In genomic region chr4:57426779-57427395, GRCh38 we compare ENCODE assay signal across 8 cellular contexts.
A peak's percentile ranks its signal among the peaks of the same experiment; 100 is the strongest.
DNase-seq lines count a peak whose midpoint lies in the region; TF ChIP-seq lines count a peak whose summit lies in the region.

No MANE protein-coding gene starts in this region.

- no peak overlapping the region for H2AFZ ChIP-seq in SK-N-SH (ENCODE audit: low read depth)

- H2BK5ac ChIP-seq in mesendoderm (ENCODE audit: low read length) = no peak overlapping the region

- H3K9me3 Mint-ChIP-seq in endodermal cell (peaks cover 16% of the 10 kb centered on the region), type B pancreatic cell (peaks cover 15% of the 10 kb centered on the region)

- no peaks in the 10 kb centered on the region for H4K20me1 ChIP-seq in SK-N-SH (ENCODE audit: insufficient read depth)

- TF ChIP-seq EP300 in SK-N-SH (IDR thresholded peaks at IDR 0.05; ENCODE audit: borderline replicate concordance in 1 of 2, low read depth in 1 of 2, low read length in 1 of 2) = no peak

- no peak overlapping the region for H3K4me3 Mint-ChIP-seq in endodermal cell
- H3K4me3 Mint-ChIP-seq in type B pancreatic cell = peak overlapping the region; percentile 53

- POLR2A ChIA-PET in SK-N-SH (lab: Yijun Ruan, JAX) = no interaction called here

- no peak overlapping the region for H3K27ac ChIP-seq in SK-N-SH (ENCODE audit: low read depth in 2 of 2, low read length in 1 of 2)
- H3K27ac ChIP-seq in endodermal cell (ENCODE audit: low read depth, low read length) = no peak overlapping the region
- no peak overlapping the region for H3K27ac ChIP-seq in mesendoderm (ENCODE audit: low read depth, low read length)

- peak; percentile 9 for DNase-seq in activated T-cell treated with anti-CD3 and anti-CD28 coated beads for 24 hours (ENCODE audit: low read depth)
- DNase-seq in activated T-cell treated with anti-CD3 and anti-CD28 coated beads, Interleukin-2, amount 50 U/mL, for 1 hour = no peak
- peak; percentile 61 for DNase-seq in H4 (ENCODE audit: low spot score)
- peak; percentile 49 for DNase-seq in MG63
- peak; percentile 66 for DNase-seq in SK-N-SH
- peak; percentile 92 for DNase-seq in endodermal cell
- peak; percentile 90 for DNase-seq in mesendoderm
- DNase-seq in type B pancreatic cell (ENCODE audit: extremely low spot score, unreplicated experiment) = peak; percentile 81

- CTCF ChIA-PET in SK-N-SH (lab: Yijun Ruan, JAX) = interaction anchor here (0.5 to 5.0 kb wide), 36 partner anchors 9 to 1827 kb away, joined by 3 to 67 read pairs (median 3); no protein-coding TSS in a partner anchor

- no peaks in the 10 kb centered on the region for H3K79me1 ChIP-seq in mesendoderm (ENCODE audit: low read length)

- no peak overlapping the region for H4K8ac ChIP-seq in mesendoderm (ENCODE audit: low read depth, low read length)

- 6% methylated on average over 8 of the region's 11 CpGs for WGBS in SK-N-SH (ENCODE audit: low lambda C conversion rate)
- WGBS in endodermal cell (ENCODE audit: insufficient coverage in 1 of 2, insufficient read length in 1 of 2), 2 experiments = 22 to 53% methylated on average over 3 to 10 of the region's 11 CpGs
- WGBS in mesendoderm (ENCODE audit: extremely low coverage, insufficient coverage, low lambda C conversion rate) = no CpG with 5 or more reads among the region's 11 CpGs

- no peak overlapping the region for H3K23ac ChIP-seq in mesendoderm (ENCODE audit: low read length)

- H3K27me3 Mint-ChIP-seq in endodermal cell (ENCODE audit: insufficient read depth) (peaks cover 3% of the 10 kb centered on the region), type B pancreatic cell (no peaks in the 10 kb centered on the region)

- no peak overlapping the region for H3K18ac ChIP-seq in mesendoderm (ENCODE audit: low read length)

- no peak overlapping the region for H2AK5ac ChIP-seq in mesendoderm (ENCODE audit: low read length)

- H3K4me1 ChIP-seq in SK-N-SH (ENCODE audit: control insufficient read depth in 1 of 2, insufficient read depth in 2 of 2, low read depth in 1 of 2, low read length in 1 of 2) (peaks cover 3 to 18% of the 10 kb centered on the region in 2 experiments; a peak in 2 of 4 replicates), endodermal cell (ENCODE audit: control insufficient read depth, insufficient read depth, low read length) (no peaks in the 10 kb centered on the region), mesendoderm (ENCODE audit: control insufficient read depth, low read depth, low read length) (peaks cover 4% of the 10 kb centered on the region)

- TF ChIP-seq CTCF in SK-N-SH (IDR thresholded peaks at IDR 0.05) (peak; percentile 87), endodermal cell (conservative IDR thresholded peaks at IDR 0.05) (peak; percentile 85), type B pancreatic cell (conservative IDR thresholded peaks at IDR 0.05) (peak; percentile 85)

- H3K79me2 ChIP-seq in SK-N-SH (ENCODE audit: insufficient read depth) = no peaks in the 10 kb centered on the region
- no peaks in the 10 kb centered on the region for H3K79me2 ChIP-seq in mesendoderm (ENCODE audit: control insufficient read depth, insufficient read depth, low read length)

- H3K36me3 Mint-ChIP-seq in endodermal cell (ENCODE audit: low read depth) (no peaks in the 10 kb centered on the region), type B pancreatic cell (peaks cover 5% of the 10 kb centered on the region)

- H3K4me2 ChIP-seq in SK-N-SH = no peak overlapping the region
- no peak overlapping the region for H3K4me2 ChIP-seq in mesendoderm (ENCODE audit: low read length)

- H3K4me1 Mint-ChIP-seq in endodermal cell = no peaks in the 10 kb centered on the region
- H3K4me1 Mint-ChIP-seq in type B pancreatic cell (ENCODE audit: unreplicated experiment) = peaks cover 33% of the 10 kb centered on the region

- H4K5ac ChIP-seq in mesendoderm (ENCODE audit: low read length) = no peak overlapping the region

- no peaks in the 10 kb centered on the region for H3K36me3 ChIP-seq in MG63
- H3K36me3 ChIP-seq in SK-N-SH (replicated peaks in 1 of 2; ENCODE audit: control insufficient read depth in 1 of 2, insufficient read depth in 2 of 2, low read length in 1 of 2) = no peaks in the 10 kb centered on the region
- H3K36me3 ChIP-seq in endodermal cell (ENCODE audit: control insufficient read depth, insufficient read depth, low read length) = no peaks in the 10 kb centered on the region
- H3K36me3 ChIP-seq in mesendoderm (ENCODE audit: control insufficient read depth, insufficient read depth, low read length) = no peaks in the 10 kb centered on the region

- no peak overlapping the region for H3K4me3 ChIP-seq in MG63
- peak overlapping the region in 1 of 2 experiments; percentile 30; a peak in 1 of 4 replicates for H3K4me3 ChIP-seq in SK-N-SH (ENCODE audit: low read depth in 2 of 2, low read length in 1 of 2)
- no peak overlapping the region for H3K4me3 ChIP-seq in endodermal cell (ENCODE audit: low read length)
- H3K4me3 ChIP-seq in mesendoderm (ENCODE audit: low read length) = no peak overlapping the region

- H3K9ac ChIP-seq in SK-N-SH (no peak overlapping the region), endodermal cell (ENCODE audit: extremely low read depth, low read length, poor library complexity, severe bottlenecking) (no peak overlapping the region), mesendoderm (ENCODE audit: low read length) (no peak overlapping the region)

- H2BK15ac ChIP-seq in mesendoderm (replicated peaks; ENCODE audit: low read depth) = no peak overlapping the region

- no peak overlapping the region for H3K56ac ChIP-seq in mesendoderm (ENCODE audit: low read length)

- H3K27ac Mint-ChIP-seq in endodermal cell (no peak overlapping the region), type B pancreatic cell (no peak overlapping the region)

- H3K27me3 ChIP-seq in MG63 = no peaks in the 10 kb centered on the region
- no peaks in the 10 kb centered on the region for H3K27me3 ChIP-seq in SK-N-SH (ENCODE audit: insufficient read depth)
- no peaks in the 10 kb centered on the region for H3K27me3 ChIP-seq in endodermal cell (ENCODE audit: control insufficient read depth, insufficient read depth, low read length, poor library complexity, severe bottlenecking)
- H3K27me3 ChIP-seq in mesendoderm (ENCODE audit: insufficient read depth, low read length, poor library complexity) = no peaks in the 10 kb centered on the region

- no peak overlapping the region for H3K4ac ChIP-seq in mesendoderm (ENCODE audit: low read depth, low read length)

- no peak overlapping the region for H2BK120ac ChIP-seq in mesendoderm (ENCODE audit: low read depth, low read length)

- H3F3A ChIP-seq in SK-N-SH (replicated peaks; ENCODE audit: insufficient read depth) = peaks cover 13% of the 10 kb centered on the region

- H3K9me2 ChIP-seq in SK-N-SH = no peaks in the 10 kb centered on the region

- peak; percentile 88 for TF ChIP-seq RAD21 in SK-N-SH (IDR thresholded peaks at IDR 0.05; ENCODE audit: low read length)

- H3K9me3 ChIP-seq in MG63 (no peaks in the 10 kb centered on the region), SK-N-SH (no peaks in the 10 kb centered on the region), endodermal cell (ENCODE audit: control insufficient read depth, low read length) (peaks cover 22% of the 10 kb centered on the region)

TF ChIP-seq in SK-N-SH, 30 proteins besides CTCF, POLR2A, EP300 and RAD21:
- TF ChIP-seq SMC3 (IDR thresholded peaks at IDR 0.05; ENCODE audit: low read depth, low read length) (peak; percentile 74), MXI1 (IDR thresholded peaks at IDR 0.05; ENCODE audit: low read depth, low read length) (no peak)
